7 cellular contexts compared by ENCODE assay signal in the genomic region with DNA sequence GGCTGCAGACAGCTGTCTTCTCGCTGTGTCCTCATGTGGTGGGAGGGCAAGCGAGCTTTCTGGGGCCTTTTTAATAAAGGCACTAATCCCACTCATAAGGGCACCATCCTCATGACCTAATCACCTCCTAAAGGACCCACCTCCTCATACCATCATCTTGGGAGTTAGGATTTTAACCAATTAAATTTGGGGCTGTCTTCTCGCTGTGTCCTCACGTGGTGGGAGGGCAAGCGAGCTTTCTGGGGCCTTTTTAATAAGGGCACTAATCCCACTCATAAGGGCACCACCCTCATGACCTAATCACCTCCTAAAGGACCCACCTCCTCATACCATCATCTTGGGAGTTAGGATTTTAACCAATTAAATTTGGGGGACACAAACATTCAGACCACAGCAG. TPM values are rescaled to one million over a fixed set of nuclear protein-coding genes. Genes with fewer than 3 reads are reported as not detected.
"Had no signal": no experiment of that assay in that cellular context is flagged by ENCODE, and none has a peak within 500 bp of the region (broad histone marks: within the 10 kb centered on the region; RNA-seq: fewer than 3 reads in every experiment).

No MANE protein-coding gene starts in this region.

RNA-seq across cellular contexts. Expression of a gene that starts 7.2 kb away (rescaled TPM):
- total RNA-seq: activated naive CD4-positive, alpha-beta T cell treated with anti-CD3 and anti-CD28 coated beads for 36 hours; activated naive CD8-positive, alpha-beta T cell treated with anti-CD3 and anti-CD28 coated beads for 36 hours; cardiac septum; gastrocnemius medialis; natural killer cell treated with Interleukin-12 subunit alpha and Interleukin-12 subunit beta and Interleukin-15 and Interleukin-18, amount 100 ng/mL, for 72 hours had no signal
- polyA plus RNA-seq: aorta, SK-N-SH had no signal
